Comparison of ENCODE assay signal across 19 cellular contexts in the genomic region with DNA sequence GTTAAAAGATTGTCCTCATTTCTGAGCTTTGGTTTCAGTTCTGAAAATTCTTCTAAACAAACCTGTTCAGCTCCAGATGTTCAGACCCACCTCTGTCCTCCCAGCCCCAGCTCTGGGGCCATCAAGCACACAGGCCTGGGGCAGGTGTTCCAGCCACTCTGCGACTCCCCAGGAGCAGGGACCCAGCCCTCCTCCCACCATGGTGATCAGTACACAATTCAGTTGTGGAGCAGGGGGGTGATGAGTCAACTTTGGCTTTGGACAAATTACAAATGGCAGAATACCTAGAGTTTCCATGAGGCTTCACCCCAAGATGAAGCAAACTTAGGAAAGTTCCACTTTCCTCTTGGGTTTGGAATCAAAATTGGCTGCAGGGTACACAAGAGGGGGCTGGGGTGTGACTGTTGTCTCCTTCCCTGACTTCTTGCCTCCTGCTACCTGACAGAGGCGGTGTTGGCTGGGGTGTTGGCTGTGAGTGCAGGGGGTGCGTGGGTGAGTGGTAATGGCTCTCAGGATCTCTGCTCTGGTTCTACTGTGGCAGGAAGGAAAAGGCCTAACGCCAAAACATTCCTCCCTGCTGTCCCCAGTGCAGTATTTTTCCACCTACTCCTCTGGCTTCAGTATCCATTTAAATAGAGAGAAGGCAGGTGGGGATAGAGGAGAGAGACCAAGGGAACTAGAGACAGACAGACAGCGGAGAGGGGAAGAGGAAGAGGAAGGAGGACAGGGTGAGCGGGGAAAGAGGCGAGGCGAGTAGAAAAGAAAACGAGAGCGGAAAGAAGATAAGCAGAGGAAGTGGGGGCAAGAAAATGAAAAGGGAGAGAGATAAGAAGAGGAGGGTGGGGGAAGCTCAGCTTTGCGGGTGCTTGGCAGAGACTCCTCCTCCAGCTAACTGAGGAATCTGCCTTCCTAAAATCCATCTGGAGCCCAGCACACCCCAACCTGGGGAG. TPM values are rescaled to one million over a fixed set of nuclear protein-coding genes. Genes with fewer than 3 reads are reported as not detected.
DNase-seq lines count a peak whose midpoint lies in the region; ATAC-seq and TF ChIP-seq lines count a peak whose summit lies in the region.
"Had no signal": no experiment of that assay in that cellular context is flagged by ENCODE, and none has a peak within 500 bp of the region (broad histone marks: within the 10 kb centered on the region; RNA-seq: fewer than 3 reads in every experiment).

No MANE protein-coding gene starts in this region.

- H3K79me2 ChIP-seq in neural cell (replicated peaks; ENCODE audit: insufficient read depth, low read length), result no peaks in the 10 kb centered on the region

- no peak for ATAC-seq in GM21381 (IDR thresholded peaks at IDR 0.05; ENCODE audit: unreplicated experiment)
- ATAC-seq: A549, left ventricle myocardium superior, right cardiac atrium had no signal

- H3F3A ChIP-seq in neural cell (ENCODE audit: insufficient read depth, low read length, poor library complexity, severe bottlenecking), result peaks cover 7% of the 10 kb centered on the region

- no peaks in the 10 kb centered on the region for H3K4me1 ChIP-seq in breast epithelium
- H3K4me1 ChIP-seq: thyroid gland had no signal

- peak overlapping the region; percentile 53 for H3K27ac Mint-ChIP-seq in T-helper 1 cell treated with Interleukin-12 subunit alpha and Interleukin-12 subunit beta and Interleukin-4 antibody, amounts not matched to agents 30 μg/mL and 1 μg/mL, for 36 hours
- H3K27ac Mint-ChIP-seq: nephron progenitor cell had no signal

- no peaks in the 10 kb centered on the region for H3K9me3 ChIP-seq in breast epithelium
- no peaks in the 10 kb centered on the region for H3K9me3 ChIP-seq in neural cell (ENCODE audit: low read length)
- H3K9me3 ChIP-seq: A549, MG63, thyroid gland had no signal

- in situ Hi-C loops in KBM-7 (cut with MboI; ENCODE audit: low pct_unique_long_range_greater_than_20kb, low sequenced_read_pairs), result no loop called here

- TF ChIP-seq POLR2A in breast epithelium (IDR thresholded peaks at IDR 0.05), result no peak

- peak overlapping the region; percentile 53 for H2AFZ ChIP-seq in neural cell (ENCODE audit: low read depth, low read length)

- peak overlapping the region; percentile 54 for H3K9ac ChIP-seq in neural cell (ENCODE audit: low read length)

- H3K27ac ChIP-seq in breast epithelium (peak overlapping the region; percentile 48 to 52), neural cell (ENCODE audit: low read length) (peak overlapping the region; percentile 75)
- H3K27ac ChIP-seq: thyroid gland had no signal

- intact Hi-C loops in breast epithelium (cut with DNase I; ENCODE audit: low total_unique reads), result loop anchor here (1.0 kb wide), 1 partner anchor 11 kb away; no protein-coding TSS in a partner anchor

- no peak for TF ChIP-seq CTCF in breast epithelium (IDR thresholded peaks at IDR 0.05)
- no peak for TF ChIP-seq CTCF in neural cell (IDR thresholded peaks at IDR 0.05; ENCODE audit: poor library complexity, severe bottlenecking)

- H4K20me1 ChIP-seq in neural cell (ENCODE audit: insufficient read depth), result no peaks in the 10 kb centered on the region

- peak overlapping the region; percentile 53 for H3K4me2 ChIP-seq in neural cell (ENCODE audit: low read length)
- H3K4me2 ChIP-seq: A549 had no signal

- peaks cover 12% of the 10 kb centered on the region for H3K27me3 Mint-ChIP-seq in T-helper 1 cell treated with Interleukin-12 subunit alpha and Interleukin-12 subunit beta and Interleukin-4 antibody, amounts not matched to agents 30 μg/mL and 1 μg/mL, for 36 hours (ENCODE audit: low read depth)

- H3K4me1 Mint-ChIP-seq in T-helper 1 cell treated with Interleukin-12 subunit alpha and Interleukin-12 subunit beta and Interleukin-4 antibody, amounts not matched to agents 30 μg/mL and 1 μg/mL, for 36 hours (ENCODE audit: low read depth), result peaks cover 6% of the 10 kb centered on the region

- TF ChIP-seq EP300 in neural cell (conservative IDR thresholded peaks at IDR 0.05; ENCODE audit: poor library complexity, severe bottlenecking), result no peak

- no peak for TF ChIP-seq RAD21 in neural cell (conservative IDR thresholded peaks at IDR 0.05)

- no peak for DNase-seq in T-helper 1 cell
- peak; percentile 9 for DNase-seq in KBM-7
- peak in 1 of 2 donors; percentile 53 for DNase-seq in breast epithelium (ENCODE audit: low spot score in 2 of 2)
- DNase-seq in central memory CD4-positive, alpha-beta T cell, result no peak
- no peak for DNase-seq in HuH-7 (ENCODE audit: low spot score)
- DNase-seq: activated CD4-positive, alpha-beta T cell treated with anti-CD3 and anti-CD28 coated beads, Interleukin-2, amount 50 U/mL, for 48 hours; hippocampal formation; left ventricle myocardium superior; MG63; NCI-H2081; nephron progenitor cell; right cardiac atrium; stimulated activated CD4-positive, alpha-beta T cell treated with anti-CD3 and anti-CD28 coated beads, Interleukin-1b, Interleukin-23, amount 100 ng/mL, for 48 hours had no signal

- H3K9me2 ChIP-seq in neural cell (ENCODE audit: insufficient read depth, low read length), result no peaks in the 10 kb centered on the region

- H3K36me3 ChIP-seq in breast epithelium (no peaks in the 10 kb centered on the region), neural cell (ENCODE audit: insufficient read depth, low read length) (no peaks in the 10 kb centered on the region)
- H3K36me3 ChIP-seq: MG63, thyroid gland had no signal

- H3K4me3 ChIP-seq in breast epithelium (no peak overlapping the region), neural cell (ENCODE audit: low read length) (peak overlapping the region; percentile 23)
- H3K4me3 ChIP-seq: A549, MG63, thyroid gland had no signal

- H3K4me3 Mint-ChIP-seq in T-helper 1 cell treated with Interleukin-12 subunit alpha and Interleukin-12 subunit beta and Interleukin-4 antibody, amounts not matched to agents 30 μg/mL and 1 μg/mL, for 36 hours, result no peak overlapping the region
- H3K4me3 Mint-ChIP-seq: nephron progenitor cell had no signal

- H3K27me3 ChIP-seq in breast epithelium (peaks cover 0 to 3% of the 10 kb centered on the region in 2 donors), neural cell (ENCODE audit: insufficient read depth, low read depth, low read length) (no peaks in the 10 kb centered on the region)
- H3K27me3 ChIP-seq: MG63, thyroid gland had no signal

- H3K36me3 Mint-ChIP-seq in T-helper 1 cell treated with Interleukin-12 subunit alpha and Interleukin-12 subunit beta and Interleukin-4 antibody, amounts not matched to agents 30 μg/mL and 1 μg/mL, for 36 hours (ENCODE audit: low read depth), result no peaks in the 10 kb centered on the region

- no peaks in the 10 kb centered on the region for H3K9me3 Mint-ChIP-seq in T-helper 1 cell treated with Interleukin-12 subunit alpha and Interleukin-12 subunit beta and Interleukin-4 antibody, amounts not matched to agents 30 μg/mL and 1 μg/mL, for 36 hours
- H3K9me3 Mint-ChIP-seq: nephron progenitor cell had no signal

TF ChIP-seq in neural cell, 6 proteins besides CTCF, POLR2A, EP300 and RAD21:
- TF ChIP-seq POLR2AphosphoS5 (IDR thresholded peaks at IDR 0.05) (no peak), TAF1 (IDR thresholded peaks at IDR 0.05; ENCODE audit: low read depth) (no peak), MXI1 (conservative IDR thresholded peaks at IDR 0.05; ENCODE audit: poor library complexity, severe bottlenecking) (no peak), EZH2 (IDR thresholded peaks at IDR 0.05; ENCODE audit: borderline replicate concordance, insufficient read depth, low read length, poor library complexity, severe bottlenecking) (no peak), SMC3 (conservative IDR thresholded peaks at IDR 0.05; ENCODE audit: poor library complexity) (no peak)
- TF ChIP-seq, protein P1, sequence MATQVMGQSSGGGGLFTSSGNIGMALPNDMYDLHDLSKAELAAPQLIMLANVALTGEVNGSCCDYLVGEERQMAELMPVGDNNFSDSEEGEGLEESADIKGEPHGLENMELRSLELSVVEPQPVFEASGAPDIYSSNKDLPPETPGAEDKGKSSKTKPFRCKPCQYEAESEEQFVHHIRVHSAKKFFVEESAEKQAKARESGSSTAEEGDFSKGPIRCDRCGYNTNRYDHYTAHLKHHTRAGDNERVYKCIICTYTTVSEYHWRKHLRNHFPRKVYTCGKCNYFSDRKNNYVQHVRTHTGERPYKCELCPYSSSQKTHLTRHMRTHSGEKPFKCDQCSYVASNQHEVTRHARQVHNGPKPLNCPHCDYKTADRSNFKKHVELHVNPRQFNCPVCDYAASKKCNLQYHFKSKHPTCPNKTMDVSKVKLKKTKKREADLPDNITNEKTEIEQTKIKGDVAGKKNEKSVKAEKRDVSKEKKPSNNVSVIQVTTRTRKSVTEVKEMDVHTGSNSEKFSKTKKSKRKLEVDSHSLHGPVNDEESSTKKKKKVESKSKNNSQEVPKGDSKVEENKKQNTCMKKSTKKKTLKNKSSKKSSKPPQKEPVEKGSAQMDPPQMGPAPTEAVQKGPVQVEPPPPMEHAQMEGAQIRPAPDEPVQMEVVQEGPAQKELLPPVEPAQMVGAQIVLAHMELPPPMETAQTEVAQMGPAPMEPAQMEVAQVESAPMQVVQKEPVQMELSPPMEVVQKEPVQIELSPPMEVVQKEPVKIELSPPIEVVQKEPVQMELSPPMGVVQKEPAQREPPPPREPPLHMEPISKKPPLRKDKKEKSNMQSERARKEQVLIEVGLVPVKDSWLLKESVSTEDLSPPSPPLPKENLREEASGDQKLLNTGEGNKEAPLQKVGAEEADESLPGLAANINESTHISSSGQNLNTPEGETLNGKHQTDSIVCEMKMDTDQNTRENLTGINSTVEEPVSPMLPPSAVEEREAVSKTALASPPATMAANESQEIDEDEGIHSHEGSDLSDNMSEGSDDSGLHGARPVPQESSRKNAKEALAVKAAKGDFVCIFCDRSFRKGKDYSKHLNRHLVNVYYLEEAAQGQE (IDR thresholded peaks at IDR 0.05; ENCODE audit: borderline replicate concordance), result no peak

RNA-seq across cellular contexts. Expression of gene LRRN2, which starts 20.6 kb away (rescaled TPM):
- 1 to 10 TPM in 2 of 3 donors, under 1 TPM in 1; 0.32 to 2.5 (median 2.0) TPM for total RNA-seq in breast epithelium
- 3.3 and 5.2 TPM in 2 replicates for polyA plus RNA-seq in neural cell
- polyA minus RNA-seq in neural cell, result 8.3 and 9.0 TPM in 2 replicates
- total RNA-seq: T-helper 2 cell treated with Interferon-gamma antibody and Interleukin-4, amounts not matched to agents 100 ng/mL and 5 ng/mL, for 36 hours had no signal
